ENCODE assay signal across 9 cellular contexts in the genomic region with DNA sequence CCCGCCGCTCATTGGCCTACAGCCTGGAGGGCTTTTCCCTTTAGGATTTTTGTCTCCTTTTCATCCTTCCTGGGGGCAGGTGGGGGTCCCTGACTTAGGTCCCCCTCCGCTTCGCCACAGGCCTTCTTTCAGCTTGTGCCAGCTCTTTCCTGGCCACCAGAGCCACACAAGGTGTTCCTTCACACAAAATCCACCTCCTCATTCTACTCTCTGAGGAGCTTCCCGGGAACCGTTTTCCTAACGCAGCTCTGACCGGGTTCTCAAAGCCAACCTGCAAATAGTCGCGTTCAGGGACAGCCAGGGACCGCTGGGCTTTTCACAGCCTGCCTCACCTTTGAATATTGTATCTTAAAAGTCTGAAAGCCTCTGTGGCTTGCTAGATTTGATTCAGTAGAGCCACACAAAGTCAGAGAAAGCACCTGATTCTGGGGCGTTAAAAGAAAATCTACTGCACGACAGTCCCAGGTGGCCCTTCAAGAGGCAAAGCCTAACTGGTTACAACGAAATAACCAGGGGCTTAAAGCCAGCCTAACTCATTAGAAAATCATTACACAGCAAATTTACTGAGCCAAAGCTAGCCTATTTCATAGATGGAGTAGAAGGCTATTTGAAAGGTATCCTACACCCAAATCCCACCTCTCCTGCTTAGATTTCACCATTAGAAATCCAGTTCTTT. TPM values are rescaled to one million over a fixed set of nuclear protein-coding genes. Genes with fewer than 3 reads are reported as not detected.
A peak's percentile ranks its signal among the peaks of the same experiment; 100 is the strongest.
DNase-seq lines count a peak whose midpoint lies in the region; ATAC-seq and TF ChIP-seq lines count a peak whose summit lies in the region.
"Had no signal": no experiment of that assay in that cellular context is flagged by ENCODE, and none has a peak within 500 bp of the region (broad histone marks: within the 10 kb centered on the region; RNA-seq: fewer than 3 reads in every experiment).

No MANE protein-coding gene starts in this region.

- DNase-seq in HCT116 (ENCODE audit: low read depth, low spot score) (no peak), T-helper 17 cell (no peak), right cardiac atrium (no peak), psoas muscle (no peak), HuH-7 (ENCODE audit: low spot score) (no peak), islet precursor cell (no peak)
- DNase-seq in stimulated activated CD4-positive, alpha-beta T cell treated with anti-CD3 and anti-CD28 coated beads, Interleukin-4, amount 100 ng/mL, for 24 hours: no peak

- no peaks in the 10 kb centered on the region for H4K20me1 ChIP-seq in HCT116 (ENCODE audit: insufficient read depth)

- no peaks in the 10 kb centered on the region for H3K9me3 ChIP-seq in HCT116 (ENCODE audit: control insufficient read depth in 1 of 2, insufficient read depth in 1 of 2, low read depth in 1 of 2, low read length in 2 of 2)
- H3K9me3 ChIP-seq in T-helper 17 cell (ENCODE audit: control insufficient read depth, low read length, poor library complexity, severe bottlenecking): no peaks in the 10 kb centered on the region
- no peaks in the 10 kb centered on the region for H3K9me3 ChIP-seq in right cardiac atrium (ENCODE audit: control insufficient read depth, low read length)
- H3K9me3 ChIP-seq in psoas muscle: no peaks in the 10 kb centered on the region

- ATAC-seq in HCT116 (peak; percentile 5; the same call in 1 of the 2 replicates), T-helper 17 cell (no peak), right cardiac atrium (no peak), psoas muscle (no peak), GM19455 (IDR thresholded peaks at IDR 0.05; ENCODE audit: unreplicated experiment) (no peak)

- H3K27me3 Mint-ChIP-seq in T-helper 17 cell: peaks cover 33% of the 10 kb centered on the region

- H3K4me1 Mint-ChIP-seq in T-helper 17 cell: peaks cover 2% of the 10 kb centered on the region

- H3K4me3 Mint-ChIP-seq in T-helper 17 cell: peak overlapping the region; percentile 87

- H3K36me3 Mint-ChIP-seq in T-helper 17 cell (ENCODE audit: low read depth): no peaks in the 10 kb centered on the region

- no peak overlapping the region for H3K9ac ChIP-seq in HCT116 (ENCODE audit: low read length)

- peak overlapping the region; percentile 68 for H2AFZ ChIP-seq in HCT116 (ENCODE audit: low read depth, low read length, poor library complexity, severe bottlenecking)

- no peak for TF ChIP-seq RAD21 in HCT116 (IDR thresholded peaks at IDR 0.05; ENCODE audit: low read depth)

- H3K36me3 ChIP-seq in HCT116 (ENCODE audit: control insufficient read depth in 1 of 2, insufficient read depth in 2 of 2, low read length in 2 of 2): no peaks in the 10 kb centered on the region
- no peaks in the 10 kb centered on the region for H3K36me3 ChIP-seq in psoas muscle (ENCODE audit: insufficient read depth in 1 of 2, low read depth in 1 of 2)

- TF ChIP-seq CTCF in HCT116 (IDR thresholded peaks at IDR 0.05 in 2 of 3, conservative IDR thresholded peaks at IDR 0.05 in 1 of 3; ENCODE audit: borderline replicate concordance in 1 of 3, insufficient read depth in 1 of 3, low read depth in 2 of 3, low read length in 2 of 3) (no peak), psoas muscle (IDR thresholded peaks at IDR 0.05) (no peak)

- BruUV-seq in HCT116 (replicated peaks; lab: Mats Ljungman, UMichigan): no TSS peak

- H3K4me3 ChIP-seq in HCT116 (replicated peaks in 1 of 2; ENCODE audit: low read depth in 1 of 2, low read length in 2 of 2): peak overlapping the region; percentile 16 to 39
- peak overlapping the region; percentile 79 for H3K4me3 ChIP-seq in right cardiac atrium (ENCODE audit: low read length)
- H3K4me3 ChIP-seq in psoas muscle: peak overlapping the region; percentile 58

- peak overlapping the region; percentile 53 for H3K4me2 ChIP-seq in HCT116 (ENCODE audit: low read length)

- no peaks in the 10 kb centered on the region for H3K9me2 ChIP-seq in HCT116 (ENCODE audit: insufficient read depth)

- CTCF ChIA-PET in HCT116 (lab: Charles Lee): no interaction called here

- POLR2A ChIA-PET in HCT116 (lab: Charles Lee): interaction anchor here (0.6 kb wide), 1 partner anchor 136 kb away, joined by 3 read pairs; no protein-coding TSS in a partner anchor

- TF ChIP-seq POLR2A in HCT116 (IDR thresholded peaks at IDR 0.05; ENCODE audit: borderline replicate concordance, extremely low read depth, insufficient read depth, insufficient read length): no peak

- no peak overlapping the region for H3K27ac ChIP-seq in HCT116 (ENCODE audit: low read depth, low read length)
- H3K27ac ChIP-seq in right cardiac atrium (ENCODE audit: low read length): no peak overlapping the region
- no peak overlapping the region for H3K27ac ChIP-seq in psoas muscle

- H3K27me3 ChIP-seq in HCT116 (ENCODE audit: insufficient read depth, low read length): no peaks in the 10 kb centered on the region
- H3K27me3 ChIP-seq in right cardiac atrium (ENCODE audit: control insufficient read depth, insufficient read depth): no peaks in the 10 kb centered on the region
- peaks cover 0 to 35% (median 0%) of the 10 kb centered on the region in 3 donors for H3K27me3 ChIP-seq in psoas muscle (ENCODE audit: insufficient read depth in 3 of 3, low read length in 2 of 3)

- WGBS in right cardiac atrium: 11% methylated on average over 14 of the region's 14 CpGs
- WGBS in psoas muscle, 3 donors: 7 to 36% (median 13%) methylated on average over 14 of the region's 14 CpGs

- RAD21 ChIA-PET in HCT116 (lab: Charles Lee; ENCODE audit: low non-redundant PET in 1 of 2, low total read pairs in 2 of 2, uncharacterized antibody in 2 of 2, unreplicated experiment in 2 of 2): no interaction called here

- H3K27ac Mint-ChIP-seq in T-helper 17 cell: no peak overlapping the region

- H3K4me1 ChIP-seq in HCT116 (ENCODE audit: control insufficient read depth in 1 of 2, insufficient read depth in 2 of 2, low read length in 2 of 2) (no peaks in the 10 kb centered on the region; a peak in 1 of 4 replicates), right cardiac atrium (ENCODE audit: control insufficient read depth, insufficient read depth, low read length) (no peaks in the 10 kb centered on the region), psoas muscle (no peaks in the 10 kb centered on the region)

- intact Hi-C loops in HCT116 (cut with micrococcal nuclease): no loop called here
- intact Hi-C loops in right cardiac atrium (cut with DNase I): no loop called here
- intact Hi-C loops in psoas muscle (cut with DNase I): no loop called here

- H3K79me2 ChIP-seq in HCT116 (ENCODE audit: insufficient read depth, low read length): no peaks in the 10 kb centered on the region

TF ChIP-seq in HCT116, 20 proteins besides CTCF, POLR2A, EP300 and RAD21:
- no peak for TF ChIP-seq EZH2phosphoT487 (IDR thresholded peaks at IDR 0.05; ENCODE audit: borderline replicate concordance)
- TF ChIP-seq EZH2 (IDR thresholded peaks at IDR 0.05): no peak
- TF ChIP-seq ZNF274 (IDR thresholded peaks at IDR 0.05; ENCODE audit: low read depth, low read length): no peak
- no peak for TF ChIP-seq SIN3A (IDR thresholded peaks at IDR 0.05; ENCODE audit: low read depth)

RNA-seq across cellular contexts. Expression of a gene that starts 0.8 kb away (rescaled TPM):
- total RNA-seq in HCT116 (2021; ENCODE audit: unreplicated experiment): 0.98 TPM
- 0.44 and 0.49 TPM in 2 replicates for polyA plus RNA-seq in HCT116 (2012)
- total RNA-seq in T-helper 17 cell: under 1 TPM; 0.20 to 0.39 TPM
- total RNA-seq in right cardiac atrium: 10 to 100 TPM in 1 of 4 donors, 1 to 10 TPM in 3; 6.7 to 15.5 (median 8.7) TPM
- 7.0 TPM for polyA plus RNA-seq in right cardiac atrium
- total RNA-seq in psoas muscle: 1 to 10 TPM in 3 of 4 donors, under 1 TPM in 1; 0.78 to 2.3 (median 1.8) TPM
- polyA plus RNA-seq in psoas muscle: 1 to 10 TPM in 1 of 3 donors, under 1 TPM in 2; 0.43 to 1.9 (median 0.80) TPM
- total RNA-seq: NCI-H460 had no signal

Comparison
In these comparisons a context has a peak if more than half of its experiments do, and no peak if none do; other contexts are left out.
1. H3K4me3 ChIP-seq: peak in every context shown above with its lines; median percentile 79 in right cardiac atrium; 58 in psoas muscle; 28 in HCT116.